ENCODE assay signal across 8 cellular contexts in genomic region chr4:16196482-16197393, GRCh38. TPM values are rescaled to one million over a fixed set of nuclear protein-coding genes. Genes with fewer than 3 reads are reported as not detected.
DNase-seq lines count a peak whose midpoint lies in the region; ATAC-seq and TF ChIP-seq lines count a peak whose summit lies in the region.

No MANE protein-coding gene starts in this region.

- peak overlapping the region; percentile 32 to 35 for H3K4me3 ChIP-seq in gastroesophageal sphincter

- no peak for TF ChIP-seq EP300 in gastroesophageal sphincter (IDR thresholded peaks at IDR 0.05)

- ATAC-seq in HG03354 (IDR thresholded peaks at IDR 0.05; ENCODE audit: poor library complexity, severe bottlenecking, unreplicated experiment) (peak; percentile 67), gastroesophageal sphincter (peak; percentile 69), GM19324 (IDR thresholded peaks at IDR 0.05; ENCODE audit: low FRiP score, unreplicated experiment) (no peak)

- no peaks in the 10 kb centered on the region for H3K27me3 ChIP-seq in gastroesophageal sphincter

- peaks cover 16 to 77% (median 27%) of the 10 kb centered on the region in 3 donors for H3K4me1 ChIP-seq in gastroesophageal sphincter

- peaks cover 0 to 11% of the 10 kb centered on the region in 2 donors for H3K36me3 ChIP-seq in gastroesophageal sphincter

- H3K27ac ChIP-seq in gastroesophageal sphincter = peak overlapping the region; percentile 67 to 76 (median 72)

- no peaks in the 10 kb centered on the region for H3K9me3 ChIP-seq in gastroesophageal sphincter

- DNase-seq in NCI-H1417 (lab: John Stamatoyannopoulos, UW) = peak; percentile 27 to 71 (median 59)
- no peak for DNase-seq in NCI-H1417 treated with DMSO at 0.1 percent for 48 hours (lab: John Stamatoyannopoulos, UW)
- DNase-seq in SW 1271 (lab: John Stamatoyannopoulos, UW) = peak; percentile 1 to 11
- DNase-seq in pons (ENCODE audit: low spot score) = peak; percentile 88
- DNase-seq in DMS114 treated with DMSO at 0.1 percent for 48 hours (lab: John Stamatoyannopoulos, UW; ENCODE audit: unreplicated experiment) = no peak

- WGBS in gastroesophageal sphincter (ENCODE audit: low coverage in 1 of 2), 2 donors = 23 to 24% methylated on average over 9 of the region's 9 CpGs

- peak in 3 of 4 experiments; percentile 58 to 69 (median 62) for TF ChIP-seq CTCF in gastroesophageal sphincter (IDR thresholded peaks at IDR 0.05)

- no peak for TF ChIP-seq POLR2A in gastroesophageal sphincter (IDR thresholded peaks at IDR 0.05)

RNA-seq across cellular contexts. Expression of gene TAPT1, which starts 29.5 kb away (rescaled TPM):
- 10 to 100 TPM; 29.9 to 40.4 (median 35.9) TPM for total RNA-seq in gastroesophageal sphincter

Comparison
In these comparisons a context has a peak if more than half of its experiments do, and no peak if none do; other contexts are left out.
1. DNase-seq: peak in NCI-H1417 (3 of 3), SW 1271 (2 of 2) and pons (single experiment); none in NCI-H1417 treated with DMSO at 0.1 percent for 48 hours (single experiment) and DMS114 treated with DMSO at 0.1 percent for 48 hours (single experiment).